In genomic region chr10:24394479-24395190, GRCh38 we compare ENCODE assay signal across 18 cellular contexts.
DNase-seq lines count a peak whose midpoint lies in the region; ATAC-seq and TF ChIP-seq lines count a peak whose summit lies in the region.
"Had no signal": no experiment of that assay in that cellular context is flagged by ENCODE, and none has a peak within 500 bp of the region (broad histone marks: within the 10 kb centered on the region; RNA-seq: fewer than 3 reads in every experiment).

No MANE protein-coding gene starts in this region.

- H3K4me3 Mint-ChIP-seq in CD8-positive, alpha-beta T cell: no peak overlapping the region

- peaks cover 11% of the 10 kb centered on the region for H3K79me2 ChIP-seq in trophoblast cell (ENCODE audit: control insufficient read depth, insufficient read depth, low read length, poor library complexity)

- ATAC-seq in GM19035 (IDR thresholded peaks at IDR 0.05; ENCODE audit: unreplicated experiment) (peak; percentile 59), HG02610 (IDR thresholded peaks at IDR 0.05; ENCODE audit: unreplicated experiment) (peak; percentile 70), HG03439 (IDR thresholded peaks at IDR 0.05; ENCODE audit: unreplicated experiment) (peak; percentile 64)
- no peak for ATAC-seq in CD8-positive, alpha-beta T cell

- H3K36me3 Mint-ChIP-seq in CD8-positive, alpha-beta T cell: no peaks in the 10 kb centered on the region

- peak overlapping the region; percentile 40 for H2BK120ac ChIP-seq in trophoblast cell (ENCODE audit: insufficient read depth, low read length, poor library complexity)

- peak overlapping the region; percentile 86 for H3K18ac ChIP-seq in trophoblast cell (ENCODE audit: low read length)

- H3K4me3 ChIP-seq in trophoblast cell (ENCODE audit: low read depth, low read length): no peak overlapping the region
- no peak overlapping the region for H3K4me3 ChIP-seq in CD8-positive, alpha-beta T cell (ENCODE audit: low read depth, low read length)
- H3K4me3 ChIP-seq: HAP-1, left ventricle myocardium inferior had no signal

- no CpG with 5 or more reads among the region's 9 CpGs for WGBS in trophoblast cell (ENCODE audit: extremely low coverage, insufficient coverage, insufficient read length)

- TF ChIP-seq POLR2A in erythroblast (IDR thresholded peaks at IDR 0.05; ENCODE audit: low read length): no peak

- peak overlapping the region; percentile 99 for H3K27ac ChIP-seq in trophoblast cell (ENCODE audit: low read depth, low read length)
- H3K27ac ChIP-seq in CD8-positive, alpha-beta T cell (ENCODE audit: low read depth, low read length): no peak overlapping the region
- H3K27ac ChIP-seq: left ventricle myocardium inferior had no signal

- no peak overlapping the region for H3K9ac ChIP-seq in trophoblast cell (ENCODE audit: low read length)

- no peak overlapping the region for H3K4me2 ChIP-seq in trophoblast cell (ENCODE audit: low read length)

- peaks cover 11 to 24% of the 10 kb centered on the region in 2 experiments for H3K36me3 ChIP-seq in trophoblast cell (ENCODE audit: control insufficient read depth in 1 of 2, insufficient read depth in 2 of 2, low read length in 2 of 2)
- no peaks in the 10 kb centered on the region for H3K36me3 ChIP-seq in CD8-positive, alpha-beta T cell (ENCODE audit: insufficient read depth, low read length)
- H3K36me3 ChIP-seq: BE2C, HAP-1 had no signal

- H2BK12ac ChIP-seq in trophoblast cell (ENCODE audit: low read length): peak overlapping the region; percentile 61

- peak overlapping the region; percentile 60 for H3K4ac ChIP-seq in trophoblast cell (ENCODE audit: low read depth, low read length)

- H2AFZ ChIP-seq in trophoblast cell (ENCODE audit: insufficient read depth, low read length, poor library complexity): no peak overlapping the region

- intact Hi-C loops in CD8-positive, alpha-beta T cell (cut with DNase I, micrococcal nuclease): no loop called here

- no peaks in the 10 kb centered on the region for H3K9me3 Mint-ChIP-seq in CD8-positive, alpha-beta T cell
- H3K9me3 Mint-ChIP-seq: activated naive CD4-positive, alpha-beta T cell treated with anti-CD3 and anti-CD28 coated beads, Interleukin-2, amount 50 U/mL, for 72 hours had no signal

- H3K27me3 Mint-ChIP-seq in CD8-positive, alpha-beta T cell (ENCODE audit: low read depth): peaks cover 14% of the 10 kb centered on the region

- no peaks in the 10 kb centered on the region for H3K27me3 ChIP-seq in trophoblast cell (ENCODE audit: insufficient read depth, low read length)
- H3K27me3 ChIP-seq in CD8-positive, alpha-beta T cell (ENCODE audit: insufficient read depth, low read length): no peaks in the 10 kb centered on the region
- H3K27me3 ChIP-seq: BE2C had no signal

- H3K4me1 Mint-ChIP-seq in CD8-positive, alpha-beta T cell (ENCODE audit: low read depth): no peaks in the 10 kb centered on the region

- no peak overlapping the region for H3K27ac Mint-ChIP-seq in CD8-positive, alpha-beta T cell
- H3K27ac Mint-ChIP-seq: activated naive CD4-positive, alpha-beta T cell treated with anti-CD3 and anti-CD28 coated beads, Interleukin-2, amount 50 U/mL, for 72 hours had no signal

- H3K79me1 ChIP-seq in trophoblast cell (ENCODE audit: low read length): peaks cover 40% of the 10 kb centered on the region

- H2AK5ac ChIP-seq in trophoblast cell (ENCODE audit: low read length): peak overlapping the region; percentile 96

- peak overlapping the region; percentile 78 for H2BK5ac ChIP-seq in trophoblast cell (ENCODE audit: low read depth, low read length, poor library complexity)

- peaks cover 10 to 17% of the 10 kb centered on the region in 2 experiments for H3K4me1 ChIP-seq in trophoblast cell (ENCODE audit: control insufficient read depth in 1 of 2, insufficient read depth in 2 of 2, low read length in 2 of 2)
- H3K4me1 ChIP-seq in CD8-positive, alpha-beta T cell (ENCODE audit: insufficient read depth, low read length): no peaks in the 10 kb centered on the region
- H3K4me1 ChIP-seq: BE2C, HAP-1, left ventricle myocardium inferior had no signal

- CTCF ChIA-PET in CD8-positive, alpha-beta T cell (lab: Charles Lee): interaction anchor here (0.7 kb wide), 1 partner anchor 118 kb away, joined by 6 read pairs; no protein-coding TSS in a partner anchor

- H3K9me3 ChIP-seq in trophoblast cell (ENCODE audit: insufficient read depth, low read depth, low read length): no peaks in the 10 kb centered on the region
- H3K9me3 ChIP-seq in CD8-positive, alpha-beta T cell (ENCODE audit: low read length): no peaks in the 10 kb centered on the region
- H3K9me3 ChIP-seq: BE2C, HAP-1, left ventricle myocardium inferior had no signal

- H4K8ac ChIP-seq in trophoblast cell (ENCODE audit: low read depth, low read length): peak overlapping the region; percentile 57

- H4K12ac ChIP-seq in trophoblast cell (ENCODE audit: low read depth, low read length): no peak overlapping the region

- peak overlapping the region; percentile 90 for H4K91ac ChIP-seq in trophoblast cell (ENCODE audit: low read depth, low read length)

- POLR2A ChIA-PET in CD8-positive, alpha-beta T cell (lab: Charles Lee): no interaction called here

- TF ChIP-seq CTCF in CD8-positive, alpha-beta T cell (IDR thresholded peaks at IDR 0.05): no peak

- H3K14ac ChIP-seq in trophoblast cell (ENCODE audit: low read length): peak overlapping the region; percentile 87

- no peak overlapping the region for H3K23ac ChIP-seq in trophoblast cell (ENCODE audit: low read length)

- no peak for DNase-seq in trophoblast cell
- no peak for DNase-seq in erythroblast (lab: John Stamatoyannopoulos, UW)
- no peak for DNase-seq in CD8-positive, alpha-beta T cell
- no peak for DNase-seq in SIG-M5 (lab: John Stamatoyannopoulos, UW)
- DNase-seq: activated CD4-positive, CD25-positive, alpha-beta regulatory T cell; activated CD8-positive, alpha-beta memory T cell treated with anti-CD3 and anti-CD28 coated beads, Interleukin-2, amount 50 U/mL, for 4 hours; BE2C; effector CD4-positive, alpha-beta T cell; Kasumi-1; left ventricle myocardium inferior; NCI-H446 treated with DMSO at 0.1 percent for 48 hours; OCI-M1; SW 1271 had no signal
